10 cellular contexts compared by ENCODE assay signal in the genomic region with DNA sequence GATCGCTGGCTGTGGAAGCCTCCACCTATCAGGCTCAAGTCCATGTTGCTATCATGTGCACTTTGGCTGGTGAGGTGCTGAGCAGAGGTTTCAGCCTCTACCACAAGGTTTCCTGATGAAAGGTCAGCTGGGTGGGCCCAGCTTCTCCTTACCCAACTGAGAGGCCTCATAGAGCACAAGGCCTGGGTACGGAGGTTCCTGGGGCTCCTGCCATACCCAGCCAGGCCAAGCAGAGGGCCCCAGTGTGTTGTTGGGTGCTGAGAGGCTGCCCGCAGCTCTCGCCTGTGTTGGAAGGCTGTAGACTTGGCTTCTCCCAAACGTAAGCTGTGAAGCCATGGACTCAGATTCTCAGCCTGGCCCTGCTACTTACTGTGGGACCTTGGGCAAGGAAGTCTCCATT. TPM values are rescaled to one million over a fixed set of nuclear protein-coding genes. Genes with fewer than 3 reads are reported as not detected.
DNase-seq lines count a peak whose midpoint lies in the region; ATAC-seq, FAIRE-seq and TF ChIP-seq lines count a peak whose summit lies in the region.
"Had no signal": no experiment of that assay in that cellular context is flagged by ENCODE, and none has a peak within 500 bp of the region (broad histone marks: within the 10 kb centered on the region; RNA-seq: fewer than 3 reads in every experiment).

No MANE protein-coding gene starts in this region.

- H3K27me3 Mint-ChIP-seq in activated CD4-positive, alpha-beta memory T cell treated with anti-CD3 and anti-CD28 coated beads, Interleukin-2, amount 10 ng/mL, durations not matched to agents 7 days and 5 days, result no peaks in the 10 kb centered on the region

- peaks cover 5% of the 10 kb centered on the region; the same call in 1 of the 2 replicates for H4K20me1 ChIP-seq in OCI-LY7 (ENCODE audit: insufficient read depth, low read length)

- H3K27ac Mint-ChIP-seq in activated CD4-positive, alpha-beta memory T cell treated with anti-CD3 and anti-CD28 coated beads, Interleukin-2, amount 10 ng/mL, durations not matched to agents 7 days and 5 days, result peak overlapping the region; percentile 69

- H3K4me1 ChIP-seq in HEK293 (ENCODE audit: control insufficient read depth, insufficient read depth, low read length) (peaks cover 14% of the 10 kb centered on the region), kidney (ENCODE audit: control insufficient read depth in 1 of 2, insufficient read depth in 1 of 2, low read depth in 1 of 2, low read length in 2 of 2) (peaks cover 67 to 68% of the 10 kb centered on the region in 2 donors), HAP-1 (peaks cover 5% of the 10 kb centered on the region), OCI-LY7 (ENCODE audit: insufficient read depth, low read length, poor library complexity, severe bottlenecking) (peaks cover 18% of the 10 kb centered on the region)

- H3K9me3 Mint-ChIP-seq in activated CD4-positive, alpha-beta memory T cell treated with anti-CD3 and anti-CD28 coated beads, Interleukin-2, amount 10 ng/mL, durations not matched to agents 7 days and 5 days, result no peaks in the 10 kb centered on the region

- peaks cover 12% of the 10 kb centered on the region for H3K79me2 ChIP-seq in OCI-LY7 (ENCODE audit: insufficient read depth, low read depth, low read length)

- CTCF ChIA-PET in HEK293 (lab: Yijun Ruan, JAX) (interaction anchor here (0.6 kb wide), 1 partner anchor 19 kb away, joined by 3 read pairs; no protein-coding TSS in a partner anchor), OCI-LY7 (lab: Charles Lee; ENCODE audit: unreplicated experiment) (no interaction called here)
- CTCF ChIA-PET in activated CD4-positive, alpha-beta memory T cell treated with anti-CD3 and anti-CD28 coated beads, Interleukin-2, amount 10 ng/mL, durations not matched to agents 7 days and 5 days (lab: Charles Lee), result interaction anchor here (1.3 to 2.0 kb wide), 2 partner anchors 16 to 18 kb away, joined by 4 to 5 read pairs; no protein-coding TSS in a partner anchor

- no peak overlapping the region for H2AFZ ChIP-seq in OCI-LY7 (ENCODE audit: low read length)

- TF ChIP-seq CTCF in HEK293 (tag by site-specific recombination; IDR thresholded peaks at IDR 0.05), result no peak
- no peak for TF ChIP-seq CTCF in kidney (IDR thresholded peaks at IDR 0.05; ENCODE audit: borderline replicate concordance, extremely low read depth, insufficient read depth)
- TF ChIP-seq CTCF in OCI-LY7 (conservative IDR thresholded peaks at IDR 0.05; ENCODE audit: low read length), result no peak

- in situ Hi-C loops in HAP-1 (cut with MboI; ENCODE audit: low sequenced_read_pairs), result no loop called here

- H3K36me3 Mint-ChIP-seq in activated CD4-positive, alpha-beta memory T cell treated with anti-CD3 and anti-CD28 coated beads, Interleukin-2, amount 10 ng/mL, durations not matched to agents 7 days and 5 days (ENCODE audit: low read depth), result peaks cover 49% of the 10 kb centered on the region

- H3K36me3 ChIP-seq in HEK293 (ENCODE audit: control insufficient read depth in 2 of 2, insufficient read depth in 1 of 2, low read length in 2 of 2) (peaks cover 10 to 31% of the 10 kb centered on the region in 2 experiments; a peak in 2 of 3 replicates), kidney (ENCODE audit: control insufficient read depth in 1 of 2, insufficient read depth in 2 of 2, low read length in 2 of 2) (peaks cover 3 to 10% of the 10 kb centered on the region in 2 donors), HAP-1 (replicated peaks) (peaks cover 3% of the 10 kb centered on the region; the same call in 1 of the 2 replicates), OCI-LY7 (ENCODE audit: insufficient read depth, low read length) (peaks cover 13% of the 10 kb centered on the region)

- peaks cover 87% of the 10 kb centered on the region for H3K4me1 Mint-ChIP-seq in activated CD4-positive, alpha-beta memory T cell treated with anti-CD3 and anti-CD28 coated beads, Interleukin-2, amount 10 ng/mL, durations not matched to agents 7 days and 5 days

- no peaks in the 10 kb centered on the region for H3K27me3 ChIP-seq in HAP-1 (ENCODE audit: low read depth)

- no peak for DNase-seq in activated CD4-positive, alpha-beta memory T cell treated with anti-CD3 and anti-CD28 coated beads, Interleukin-2, amount 10 ng/mL, durations not matched to agents 7 days and 5 days
- DNase-seq in kidney (peak; percentile 65), SKM-1 (lab: John Stamatoyannopoulos, UW; ENCODE audit: unreplicated experiment) (no peak), RPMI8226 (no peak), HAP-1 (ENCODE audit: low spot score in 2 of 2) (no peak), OCI-LY7 (ENCODE audit: low spot score) (no peak)
- peak; percentile 43 for DNase-seq in stimulated activated naive CD8-positive, alpha-beta T cell treated with anti-CD3 and anti-CD28 coated beads, Interleukin-15, Interleukin-2, amounts not matched to agents 100 U/mL and 50 U/mL, for 24 hours
- DNase-seq: T-helper 9 cell had no signal

- H3K27ac ChIP-seq in HEK293 (ENCODE audit: extremely low read depth, low read depth, low read length), result peak overlapping the region; percentile 42; the same call in 1 of the 2 replicates
- peak overlapping the region; percentile 90 to 92 for H3K27ac ChIP-seq in kidney (ENCODE audit: low read depth in 2 of 2, low read length in 2 of 2)
- H3K27ac ChIP-seq in OCI-LY7 (ENCODE audit: low read depth, low read length, poor library complexity, severe bottlenecking), result no peak overlapping the region

- no peaks in the 10 kb centered on the region for H3K9me2 ChIP-seq in OCI-LY7 (ENCODE audit: insufficient read depth, low read length)

- H3K4me3 ChIP-seq in HEK293 (ENCODE audit: low read depth, low read length) (no peak overlapping the region), kidney (ENCODE audit: low read length in 2 of 2) (no peak overlapping the region), HAP-1 (no peak overlapping the region), OCI-LY7 (ENCODE audit: low read depth, low read length, poor library complexity, severe bottlenecking) (no peak overlapping the region)

- peak overlapping the region in 1 of 2 donors; percentile 29 for H3K9ac ChIP-seq in kidney (ENCODE audit: low read length in 2 of 2)

- ATAC-seq in stimulated activated naive CD8-positive, alpha-beta T cell treated with anti-CD3 and anti-CD28 coated beads, Interleukin-15, Interleukin-2, amounts not matched to agents 100 U/mL and 50 U/mL, for 24 hours, result peak; percentile 82

- H3K4me3 Mint-ChIP-seq in activated CD4-positive, alpha-beta memory T cell treated with anti-CD3 and anti-CD28 coated beads, Interleukin-2, amount 10 ng/mL, durations not matched to agents 7 days and 5 days, result no peak overlapping the region

- no TSS peak for BruUV-seq in OCI-LY7 (replicated peaks; lab: Mats Ljungman, UMichigan)

- H3K4me2 ChIP-seq in OCI-LY7 (ENCODE audit: low read length), result no peak overlapping the region

- FAIRE-seq in kidney (lab: Jason Lieb, UNC), result no peak
- FAIRE-seq: GM18507 had no signal

- intact Hi-C loops in kidney (cut with DNase I) (no loop called here), OCI-LY7 (cut with micrococcal nuclease; ENCODE audit: unreplicated experiment) (no loop called here)

- POLR2A ChIA-PET in HEK293 (lab: Yijun Ruan, JAX) (no interaction called here), OCI-LY7 (lab: Charles Lee) (interaction anchor here (0.6 kb wide), 1 partner anchor 11 kb away, joined by 3 read pairs; no protein-coding TSS in a partner anchor)
- POLR2A ChIA-PET in activated CD4-positive, alpha-beta memory T cell treated with anti-CD3 and anti-CD28 coated beads, Interleukin-2, amount 10 ng/mL, durations not matched to agents 7 days and 5 days (lab: Charles Lee), result interaction anchor here (0.7 to 1.6 kb wide), 4 partner anchors 8 to 281 kb away, joined by 3 to 4 read pairs (median 4); no protein-coding TSS in a partner anchor

- H3K9me3 ChIP-seq in HEK293 (ENCODE audit: control insufficient read depth, insufficient read depth, low read depth, low read length), result no peaks in the 10 kb centered on the region
- H3K9me3 ChIP-seq in kidney (ENCODE audit: control insufficient read depth in 1 of 2, low read length in 2 of 2), result no peaks in the 10 kb centered on the region
- no peaks in the 10 kb centered on the region for H3K9me3 ChIP-seq in HAP-1
- H3K9me3 ChIP-seq in OCI-LY7 (ENCODE audit: low read length), result no peaks in the 10 kb centered on the region

TF ChIP-seq in HEK293, 187 proteins besides CTCF, POLR2A, EP300 and RAD21:
- TF ChIP-seq ZNF23 (tag by site-specific recombination; IDR thresholded peaks at IDR 0.05; ENCODE audit: borderline replicate concordance), result no peak
- TF ChIP-seq ZNF670 (tag by site-specific recombination; IDR thresholded peaks at IDR 0.05; ENCODE audit: low read depth), result no peak
- TF ChIP-seq, protein P1, sequence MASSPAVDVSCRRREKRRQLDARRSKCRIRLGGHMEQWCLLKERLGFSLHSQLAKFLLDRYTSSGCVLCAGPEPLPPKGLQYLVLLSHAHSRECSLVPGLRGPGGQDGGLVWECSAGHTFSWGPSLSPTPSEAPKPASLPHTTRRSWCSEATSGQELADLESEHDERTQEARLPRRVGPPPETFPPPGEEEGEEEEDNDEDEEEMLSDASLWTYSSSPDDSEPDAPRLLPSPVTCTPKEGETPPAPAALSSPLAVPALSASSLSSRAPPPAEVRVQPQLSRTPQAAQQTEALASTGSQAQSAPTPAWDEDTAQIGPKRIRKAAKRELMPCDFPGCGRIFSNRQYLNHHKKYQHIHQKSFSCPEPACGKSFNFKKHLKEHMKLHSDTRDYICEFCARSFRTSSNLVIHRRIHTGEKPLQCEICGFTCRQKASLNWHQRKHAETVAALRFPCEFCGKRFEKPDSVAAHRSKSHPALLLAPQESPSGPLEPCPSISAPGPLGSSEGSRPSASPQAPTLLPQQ (tag by site-specific recombination; IDR thresholded peaks at IDR 0.05), result peak; percentile 67

RNA-seq across cellular contexts. Expression of a gene that starts 28.2 kb away (rescaled TPM):
- total RNA-seq in activated CD4-positive, alpha-beta memory T cell treated with anti-CD3 and anti-CD28 coated beads, Interleukin-2, amount 10 ng/mL, durations not matched to agents 7 days and 5 days, result 100 to 1,000 TPM; 532 to 534 TPM
- total RNA-seq in kidney (606 TPM), OCI-LY7 (2022) (147 and 178 TPM in 2 replicates)
- polyA plus RNA-seq in kidney (ENCODE audit: insufficient read depth, low read depth, low replicate concordance), result 231 TPM
- total RNA-seq in OCI-LY7 (2014; rRNA removed; shearing (Covaris generic)), result 86.8 and 96.9 TPM in 2 replicates

RNA-seq across cellular contexts. Expression of a gene that starts 56.6 kb away (rescaled TPM):
- 100 to 1,000 TPM; 297 TPM for total RNA-seq in activated CD4-positive, alpha-beta memory T cell treated with anti-CD3 and anti-CD28 coated beads, Interleukin-2, amount 10 ng/mL, durations not matched to agents 7 days and 5 days
- 259 TPM for total RNA-seq in kidney
- 723 TPM for polyA plus RNA-seq in kidney (ENCODE audit: insufficient read depth, low read depth, low replicate concordance)
- total RNA-seq in OCI-LY7 (2014; rRNA removed; shearing (Covaris generic)), result 321 and 325 TPM in 2 replicates
- 353 and 364 TPM in 2 replicates for total RNA-seq in OCI-LY7 (2022)

RNA-seq across cellular contexts. Expression of a gene that starts 57.9 kb away (rescaled TPM):
- 100 to 1,000 TPM; 374 to 383 TPM for total RNA-seq in activated CD4-positive, alpha-beta memory T cell treated with anti-CD3 and anti-CD28 coated beads, Interleukin-2, amount 10 ng/mL, durations not matched to agents 7 days and 5 days
- 17.7 TPM for total RNA-seq in kidney
- 3.9 TPM for polyA plus RNA-seq in kidney (ENCODE audit: insufficient read depth, low read depth, low replicate concordance)
- 102 and 108 TPM in 2 replicates for total RNA-seq in OCI-LY7 (2014; rRNA removed; shearing (Covaris generic))
- 313 and 331 TPM in 2 replicates for total RNA-seq in OCI-LY7 (2022)

Comparison
In these comparisons a context has a peak if more than half of its experiments do, and no peak if none do; other contexts are left out.
1. DNase-seq: peak in kidney (single experiment) and stimulated activated naive CD8-positive, alpha-beta T cell treated with anti-CD3 and anti-CD28 coated beads, Interleukin-15, Interleukin-2, amounts not matched to agents 100 U/mL and 50 U/mL, for 24 hours (single experiment); none in activated CD4-positive, alpha-beta memory T cell treated with anti-CD3 and anti-CD28 coated beads, Interleukin-2, amount 10 ng/mL, durations not matched to agents 7 days and 5 days (single experiment), SKM-1 (single experiment), RPMI8226 (single experiment), HAP-1 (0 of 2) and OCI-LY7 (single experiment).